In genomic region chr2:61538920-61539559, GRCh38 we compare ENCODE assay signal across 8 cellular contexts. TPM values are rescaled to one million over a fixed set of nuclear protein-coding genes. Genes with fewer than 3 reads are reported as not detected.
A peak's percentile ranks its signal among the peaks of the same experiment; 100 is the strongest.
DNase-seq lines count a peak whose midpoint lies in the region; ATAC-seq and TF ChIP-seq lines count a peak whose summit lies in the region.

No MANE protein-coding gene starts in this region.

- H3K4me3 Mint-ChIP-seq in CD4-positive, alpha-beta T cell = peak overlapping the region; percentile 99
- peak overlapping the region; percentile 100 for H3K4me3 Mint-ChIP-seq in activated T-cell treated with anti-CD3 and anti-CD28 coated beads, Interleukin-2, amount 50 U/mL, for 4 hours

- no peaks in the 10 kb centered on the region for H3K27me3 Mint-ChIP-seq in CD4-positive, alpha-beta T cell
- H3K27me3 Mint-ChIP-seq in activated T-cell treated with anti-CD3 and anti-CD28 coated beads, Interleukin-2, amount 50 U/mL, for 4 hours (ENCODE audit: low read depth) = no peaks in the 10 kb centered on the region

- no peaks in the 10 kb centered on the region for H3K27me3 ChIP-seq in CD4-positive, alpha-beta T cell (ENCODE audit: control insufficient read depth, insufficient read depth, low read length)
- no peaks in the 10 kb centered on the region for H3K27me3 ChIP-seq in upper lobe of right lung

- no peaks in the 10 kb centered on the region for H3K9me3 ChIP-seq in CD4-positive, alpha-beta T cell (ENCODE audit: control insufficient read depth, low read length)
- no peaks in the 10 kb centered on the region for H3K9me3 ChIP-seq in upper lobe of right lung

- peak overlapping the region; percentile 97 for H3K27ac Mint-ChIP-seq in CD4-positive, alpha-beta T cell

- DNase-seq in CD4-positive, alpha-beta T cell = peak; percentile 6 to 54 (median 24)
- DNase-seq in NCI-H774 (lab: John Stamatoyannopoulos, UW) (peak; percentile 15), fibroblast of the aortic adventitia (ENCODE audit: low read depth) (peak; percentile 56), pons (ENCODE audit: low spot score) (peak; percentile 47), upper lobe of right lung (no peak), HuH-7.5 (ENCODE audit: low spot score) (no peak)
- DNase-seq in activated T-cell treated with anti-CD3 and anti-CD28 coated beads, Interleukin-2, amount 50 U/mL, for 4 hours = peak; percentile 54

- intact Hi-C loops in CD4-positive, alpha-beta T cell (cut with DNase I, micrococcal nuclease) = loop anchor here (1.0 to 10.0 kb wide), 9 partner anchors 68 to 472 kb away; partner anchors contain the start of genes USP34 (in 2 of the 2), FAM161A (in 1 of the 2) and SANBR (in 1 of the 2)
- intact Hi-C loops in upper lobe of right lung (cut with DNase I) = no loop called here

- POLR2A ChIA-PET in CD4-positive, alpha-beta T cell (lab: Charles Lee) = interaction anchor here (0.6 to 3.3 kb wide), 33 partner anchors 9 to 783 kb away, joined by 3 to 53 read pairs (median 7); partner anchors contain the start of genes B3GNT2, FAM161A, PAPOLG and REL

- H3K9me3 Mint-ChIP-seq in CD4-positive, alpha-beta T cell = no peaks in the 10 kb centered on the region
- H3K9me3 Mint-ChIP-seq in activated T-cell treated with anti-CD3 and anti-CD28 coated beads, Interleukin-2, amount 50 U/mL, for 4 hours = no peaks in the 10 kb centered on the region

- CTCF ChIA-PET in CD4-positive, alpha-beta T cell (lab: Charles Lee) = interaction anchor here (0.5 to 3.7 kb wide), 2 partner anchors 71 to 113 kb away, joined by 3 to 13 read pairs; no protein-coding TSS in a partner anchor

- H3K27ac ChIP-seq in CD4-positive, alpha-beta T cell (ENCODE audit: low read depth, low read length) = peak overlapping the region; percentile 98
- peak overlapping the region; percentile 97 for H3K27ac ChIP-seq in upper lobe of right lung

- peaks cover 34% of the 10 kb centered on the region for H3K4me1 Mint-ChIP-seq in CD4-positive, alpha-beta T cell (ENCODE audit: low read depth)
- peaks cover 27% of the 10 kb centered on the region for H3K4me1 Mint-ChIP-seq in activated T-cell treated with anti-CD3 and anti-CD28 coated beads, Interleukin-2, amount 50 U/mL, for 4 hours (ENCODE audit: low read depth)

- H3K36me3 ChIP-seq in upper lobe of right lung = no peaks in the 10 kb centered on the region

- no peak for TF ChIP-seq CTCF in CD4-positive, alpha-beta T cell (IDR thresholded peaks at IDR 0.05)
- no peak for TF ChIP-seq CTCF in fibroblast of the aortic adventitia (IDR thresholded peaks at IDR 0.05; ENCODE audit: insufficient read depth, low read length)
- no peak for TF ChIP-seq CTCF in upper lobe of right lung (IDR thresholded peaks at IDR 0.05)

- ATAC-seq in CD4-positive, alpha-beta T cell (ENCODE audit: poor library complexity) = no peak
- ATAC-seq in HG02943 (IDR thresholded peaks at IDR 0.05; ENCODE audit: low read depth, unreplicated experiment) = peak; percentile 1
- ATAC-seq in activated T-cell treated with anti-CD3 and anti-CD28 coated beads, Interleukin-2, amount 50 U/mL, for 4 hours = no peak
- ATAC-seq in upper lobe of right lung = no peak

- H3K36me3 Mint-ChIP-seq in CD4-positive, alpha-beta T cell (ENCODE audit: low read depth) = peaks cover 22% of the 10 kb centered on the region
- peaks cover 5% of the 10 kb centered on the region for H3K36me3 Mint-ChIP-seq in activated T-cell treated with anti-CD3 and anti-CD28 coated beads, Interleukin-2, amount 50 U/mL, for 4 hours (ENCODE audit: insufficient read depth)

- H3K4me3 ChIP-seq in fibroblast of the aortic adventitia (ENCODE audit: low read depth, low read length) (peak overlapping the region; percentile 70), upper lobe of right lung (peak overlapping the region; percentile 83)

- peaks cover 13% of the 10 kb centered on the region for H3K4me1 ChIP-seq in upper lobe of right lung

RNA-seq across cellular contexts. Expression of gene XPO1, which starts 0.9 kb away (rescaled TPM):
- 100 to 1,000 TPM; 111 to 118 TPM for total RNA-seq in CD4-positive, alpha-beta T cell
- total RNA-seq in activated T-cell treated with anti-CD3 and anti-CD28 coated beads, Interleukin-2, amount 50 U/mL, for 4 hours = 100 to 1,000 TPM; 184 to 211 (median 196) TPM
- total RNA-seq in fibroblast of the aortic adventitia (ENCODE audit: low replicate concordance) (201 and 220 TPM in 2 replicates), upper lobe of right lung (98.9 TPM)

Comparison
In these comparisons a context has a peak if more than half of its experiments do, and no peak if none do; other contexts are left out.
1. DNase-seq: peak in CD4-positive, alpha-beta T cell (10 of 10), NCI-H774 (single experiment), activated T-cell treated with anti-CD3 and anti-CD28 coated beads, Interleukin-2, amount 50 U/mL, for 4 hours (single experiment), fibroblast of the aortic adventitia (single experiment) and pons (single experiment); none in upper lobe of right lung (single experiment) and HuH-7.5 (single experiment).